ENCODE assay signal across 20 cellular contexts in the genomic region with DNA sequence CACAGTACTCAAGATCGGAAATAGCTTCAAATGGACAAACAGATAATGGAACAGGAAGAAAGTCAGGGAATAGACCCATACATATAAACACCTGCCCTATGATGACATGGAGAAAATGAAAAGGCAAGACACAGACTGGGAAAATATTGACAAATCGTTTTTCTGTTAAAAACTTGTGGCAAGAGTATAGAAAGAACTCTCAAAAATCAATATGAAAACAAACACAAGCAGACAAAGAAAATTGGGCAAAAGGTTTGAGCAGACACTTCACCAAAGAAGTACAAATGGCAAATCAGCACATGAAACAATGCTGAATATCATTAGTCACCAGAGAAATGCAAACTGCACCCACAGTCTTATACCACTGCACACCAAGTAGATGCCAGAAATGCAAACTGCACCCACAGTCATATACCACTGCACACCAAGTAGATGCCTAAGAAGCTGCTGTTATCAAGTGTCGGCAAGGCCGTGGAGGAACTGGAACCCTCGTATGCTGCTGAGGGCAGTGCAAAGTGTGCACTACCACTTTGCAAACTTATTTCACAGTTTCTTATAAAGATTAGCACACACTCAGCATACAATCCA.
DNase-seq lines count a peak whose midpoint lies in the region; ATAC-seq lines count a peak whose summit lies in the region.
"Had no signal": no experiment of that assay in that cellular context is flagged by ENCODE, and none has a peak within 500 bp of the region (broad histone marks: within the 10 kb centered on the region; RNA-seq: fewer than 3 reads in every experiment).

No MANE protein-coding gene starts in this region.

- H3K36me3 Mint-ChIP-seq in activated CD4-positive, alpha-beta T cell treated with anti-CD3 and anti-CD28 coated beads, Interleukin-2, amount 10 ng/mL, durations not matched to agents 24 days and 14 days (ENCODE audit: low read depth), result peaks cover 51% of the 10 kb centered on the region
- peaks cover 12% of the 10 kb centered on the region for H3K36me3 Mint-ChIP-seq in CD4-positive, CD25-positive, alpha-beta regulatory T cell
- H3K36me3 Mint-ChIP-seq in T-helper 1 cell treated with Interleukin-12 subunit alpha and Interleukin-12 subunit beta and Interleukin-4 antibody, amounts not matched to agents 30 μg/mL and 1 μg/mL, for 36 hours (ENCODE audit: low read depth), result peaks cover 35% of the 10 kb centered on the region
- peaks cover 3 to 46% (median 14%) of the 10 kb centered on the region in 5 donors for H3K36me3 Mint-ChIP-seq in naive thymus-derived CD4-positive, alpha-beta T cell

- H3K4me3 Mint-ChIP-seq in activated CD4-positive, alpha-beta T cell treated with anti-CD3 and anti-CD28 coated beads, Interleukin-2, amount 10 ng/mL, durations not matched to agents 24 days and 14 days, result no peak overlapping the region
- H3K4me3 Mint-ChIP-seq in CD4-positive, CD25-positive, alpha-beta regulatory T cell, result peak overlapping the region in 1 of 4 donors; percentile 11
- H3K4me3 Mint-ChIP-seq in T-helper 1 cell treated with Interleukin-12 subunit alpha and Interleukin-12 subunit beta and Interleukin-4 antibody, amounts not matched to agents 30 μg/mL and 1 μg/mL, for 36 hours, result no peak overlapping the region
- H3K4me3 Mint-ChIP-seq in naive thymus-derived CD4-positive, alpha-beta T cell, result peak overlapping the region in 1 of 10 donors; percentile 5
- H3K4me3 Mint-ChIP-seq: CD8-positive, alpha-beta memory T cell; GM23338 had no signal

- H3K36me3 ChIP-seq in CD4-positive, CD25-positive, alpha-beta regulatory T cell (ENCODE audit: control insufficient read depth, insufficient read depth, low read length), result peaks cover 1% of the 10 kb centered on the region
- H3K36me3 ChIP-seq in naive thymus-derived CD4-positive, alpha-beta T cell (ENCODE audit: control insufficient read depth in 2 of 3, insufficient read depth in 3 of 3, low read length in 3 of 3), result peaks cover 0 to 5% (median 0%) of the 10 kb centered on the region in 3 experiments
- H3K36me3 ChIP-seq: transverse colon had no signal

- H3K4me3 ChIP-seq in CD4-positive, CD25-positive, alpha-beta regulatory T cell (ENCODE audit: low read depth, low read length), result no peak overlapping the region
- H3K4me3 ChIP-seq in naive thymus-derived CD4-positive, alpha-beta T cell (ENCODE audit: low read length), result no peak overlapping the region
- H3K4me3 ChIP-seq: body of pancreas, GM23338, heart right ventricle, lung, MG63, Peyer's patch, transverse colon had no signal

- H3K27ac Mint-ChIP-seq in activated CD4-positive, alpha-beta T cell treated with anti-CD3 and anti-CD28 coated beads, Interleukin-2, amount 10 ng/mL, durations not matched to agents 24 days and 14 days, result peak overlapping the region; percentile 54
- H3K27ac Mint-ChIP-seq in CD4-positive, CD25-positive, alpha-beta regulatory T cell, result peak overlapping the region in 2 of 3 donors; percentile 32 to 35
- peak overlapping the region; percentile 58 for H3K27ac Mint-ChIP-seq in T-helper 1 cell treated with Interleukin-12 subunit alpha and Interleukin-12 subunit beta and Interleukin-4 antibody, amounts not matched to agents 30 μg/mL and 1 μg/mL, for 36 hours
- H3K27ac Mint-ChIP-seq in naive thymus-derived CD4-positive, alpha-beta T cell, result peak overlapping the region in 5 of 9 donors; percentile 7 to 68 (median 24)
- H3K27ac Mint-ChIP-seq: GM23338 had no signal

- peaks cover 76% of the 10 kb centered on the region for H3K4me1 Mint-ChIP-seq in activated CD4-positive, alpha-beta T cell treated with anti-CD3 and anti-CD28 coated beads, Interleukin-2, amount 10 ng/mL, durations not matched to agents 24 days and 14 days
- H3K4me1 Mint-ChIP-seq in CD4-positive, CD25-positive, alpha-beta regulatory T cell, result peaks cover 24 to 44% (median 26%) of the 10 kb centered on the region in 4 donors
- peaks cover 68% of the 10 kb centered on the region for H3K4me1 Mint-ChIP-seq in T-helper 1 cell treated with Interleukin-12 subunit alpha and Interleukin-12 subunit beta and Interleukin-4 antibody, amounts not matched to agents 30 μg/mL and 1 μg/mL, for 36 hours (ENCODE audit: low read depth)
- peaks cover 46 to 82% (median 71%) of the 10 kb centered on the region in 7 donors for H3K4me1 Mint-ChIP-seq in naive thymus-derived CD4-positive, alpha-beta T cell

- H3K4me1 ChIP-seq in CD4-positive, CD25-positive, alpha-beta regulatory T cell (ENCODE audit: control insufficient read depth, insufficient read depth, low read length, poor library complexity, severe bottlenecking), result peaks cover 25% of the 10 kb centered on the region
- peaks cover 13 to 30% of the 10 kb centered on the region in 2 donors for H3K4me1 ChIP-seq in naive thymus-derived CD4-positive, alpha-beta T cell (ENCODE audit: control insufficient read depth in 2 of 2, insufficient read depth in 2 of 2, low read length in 2 of 2)
- H3K4me1 ChIP-seq: body of pancreas, parathyroid adenoma, Peyer's patch, transverse colon had no signal

- POLR2A ChIA-PET in naive thymus-derived CD4-positive, alpha-beta T cell (lab: Charles Lee), result interaction anchor here (1.2 kb wide), 1 partner anchor 9 kb away, joined by 4 read pairs; no protein-coding TSS in a partner anchor

- ATAC-seq in CD4-positive, CD25-positive, alpha-beta regulatory T cell (ENCODE audit: low read depth in 2 of 2), result no peak
- ATAC-seq in naive thymus-derived CD4-positive, alpha-beta T cell, result no peak
- ATAC-seq: body of pancreas, GM23338, heart right ventricle had no signal

- no peak overlapping the region for H3K27ac ChIP-seq in CD4-positive, CD25-positive, alpha-beta regulatory T cell (ENCODE audit: insufficient read depth, low read length, poor library complexity, severe bottlenecking)
- H3K27ac ChIP-seq in naive thymus-derived CD4-positive, alpha-beta T cell (ENCODE audit: low read depth, low read length), result no peak overlapping the region
- H3K27ac ChIP-seq: body of pancreas, heart right ventricle, parathyroid adenoma, Peyer's patch, transverse colon had no signal

- no peaks in the 10 kb centered on the region for H3K27me3 Mint-ChIP-seq in activated CD4-positive, alpha-beta T cell treated with anti-CD3 and anti-CD28 coated beads, Interleukin-2, amount 10 ng/mL, durations not matched to agents 24 days and 14 days
- no peaks in the 10 kb centered on the region for H3K27me3 Mint-ChIP-seq in CD4-positive, CD25-positive, alpha-beta regulatory T cell
- H3K27me3 Mint-ChIP-seq in T-helper 1 cell treated with Interleukin-12 subunit alpha and Interleukin-12 subunit beta and Interleukin-4 antibody, amounts not matched to agents 30 μg/mL and 1 μg/mL, for 36 hours (ENCODE audit: low read depth), result no peaks in the 10 kb centered on the region
- H3K27me3 Mint-ChIP-seq in naive thymus-derived CD4-positive, alpha-beta T cell, result no peaks in the 10 kb centered on the region
- H3K27me3 Mint-ChIP-seq: CD8-positive, alpha-beta memory T cell had no signal

- H3K9me3 Mint-ChIP-seq in activated CD4-positive, alpha-beta T cell treated with anti-CD3 and anti-CD28 coated beads, Interleukin-2, amount 10 ng/mL, durations not matched to agents 24 days and 14 days, result peaks cover 7% of the 10 kb centered on the region
- H3K9me3 Mint-ChIP-seq in CD4-positive, CD25-positive, alpha-beta regulatory T cell, result no peaks in the 10 kb centered on the region
- peaks cover 17% of the 10 kb centered on the region for H3K9me3 Mint-ChIP-seq in T-helper 1 cell treated with Interleukin-12 subunit alpha and Interleukin-12 subunit beta and Interleukin-4 antibody, amounts not matched to agents 30 μg/mL and 1 μg/mL, for 36 hours
- peaks cover 0 to 19% (median 5%) of the 10 kb centered on the region in 11 donors for H3K9me3 Mint-ChIP-seq in naive thymus-derived CD4-positive, alpha-beta T cell
- H3K9me3 Mint-ChIP-seq: CD8-positive, alpha-beta memory T cell; GM23338 had no signal

- H3K9me3 ChIP-seq in CD4-positive, CD25-positive, alpha-beta regulatory T cell (ENCODE audit: control insufficient read depth in 2 of 2, low read length in 2 of 2), result peaks cover 0 to 2% of the 10 kb centered on the region in 2 experiments
- H3K9me3 ChIP-seq in naive thymus-derived CD4-positive, alpha-beta T cell (ENCODE audit: control insufficient read depth in 2 of 3, low read length in 3 of 3), result peaks cover 0 to 5% (median 0%) of the 10 kb centered on the region in 3 experiments
- H3K9me3 ChIP-seq: body of pancreas, MG63, Peyer's patch, SK-N-SH, transverse colon had no signal

- no peaks in the 10 kb centered on the region for H3K27me3 ChIP-seq in CD4-positive, CD25-positive, alpha-beta regulatory T cell (ENCODE audit: control insufficient read depth, insufficient read depth, low read length)
- no peaks in the 10 kb centered on the region for H3K27me3 ChIP-seq in naive thymus-derived CD4-positive, alpha-beta T cell (ENCODE audit: control insufficient read depth in 2 of 2, insufficient read depth in 2 of 2, low read length in 2 of 2)
- H3K27me3 ChIP-seq: body of pancreas, heart right ventricle, MG63, Peyer's patch, transverse colon had no signal

- CTCF ChIA-PET in naive thymus-derived CD4-positive, alpha-beta T cell (lab: Charles Lee), result interaction anchor here (0.5 to 1.7 kb wide), 2 partner anchors 31 to 60 kb away, joined by 3 to 6 read pairs; no protein-coding TSS in a partner anchor

- intact Hi-C loops in activated CD4-positive, alpha-beta T cell treated with anti-CD3 and anti-CD28 coated beads, Interleukin-2, amount 10 ng/mL, durations not matched to agents 24 days and 14 days (cut with micrococcal nuclease), result no loop called here
- intact Hi-C loops in naive thymus-derived CD4-positive, alpha-beta T cell (cut with micrococcal nuclease), result loop anchor here in 1 of 2 donors (10.0 kb wide), 1 partner anchor 107 kb away; no protein-coding TSS in a partner anchor

- no peak for DNase-seq in activated CD4-positive, alpha-beta T cell treated with anti-CD3 and anti-CD28 coated beads, Interleukin-2, amount 10 ng/mL, durations not matched to agents 24 days and 14 days
- no peak for DNase-seq in activated CD4-positive, alpha-beta T cell treated with anti-CD3 and anti-CD28 coated beads for 48 hours
- DNase-seq in CD4-positive, CD25-positive, alpha-beta regulatory T cell, result no peak
- DNase-seq in naive thymus-derived CD4-positive, alpha-beta T cell, result no peak
- DNase-seq in NCI-H1105 (lab: John Stamatoyannopoulos, UW), result no peak
- DNase-seq in activated effector memory CD4-positive, alpha-beta T cell treated with anti-CD3 and anti-CD28 coated beads, Interleukin-2, amount 50 U/mL, for 16 hours, result no peak
- no peak for DNase-seq in GF-D8 (lab: John Stamatoyannopoulos, UW)
- DNase-seq: body of pancreas, heart right ventricle, MG63, NCI-H1694 treated with DMSO at 0.1 percent for 48 hours, NCI-H2227 treated with DMSO at 0.1 percent for 48 hours, Peyer's patch, SK-N-SH, transverse colon had no signal
